ENCODE assay signal across 17 cellular contexts in the genomic region with DNA sequence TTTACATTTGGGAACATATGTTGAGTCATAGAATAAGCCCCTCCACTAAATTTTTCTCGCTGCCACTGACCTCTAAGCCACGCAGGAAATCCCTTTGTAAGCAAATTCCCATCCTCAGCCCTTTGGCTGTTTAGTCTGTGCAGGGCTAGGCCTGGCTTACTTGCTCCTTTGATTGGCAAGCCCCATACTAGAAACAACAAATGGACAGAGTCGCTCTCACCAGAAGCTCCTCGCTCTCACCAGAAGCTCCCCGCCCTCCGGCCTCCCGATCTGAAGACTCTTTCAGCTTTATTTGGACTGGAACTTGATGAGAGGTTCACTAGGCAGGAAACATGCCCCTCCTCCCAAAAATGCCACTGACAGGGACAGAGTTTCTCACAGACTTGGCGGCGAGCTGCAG.
DNase-seq lines count a peak whose midpoint lies in the region; ATAC-seq, FAIRE-seq and TF ChIP-seq lines count a peak whose summit lies in the region.
"Had no signal": no experiment of that assay in that cellular context is flagged by ENCODE, and none has a peak within 500 bp of the region (broad histone marks: within the 10 kb centered on the region; RNA-seq: fewer than 3 reads in every experiment).

No MANE protein-coding gene starts in this region.

- no peaks in the 10 kb centered on the region for H3K27me3 ChIP-seq in gastroesophageal sphincter
- no peaks in the 10 kb centered on the region for H3K27me3 ChIP-seq in neural progenitor cell
- H3K27me3 ChIP-seq: BLaER1 treated with 17β-estradiol and CSF1 and Interleukin-3, amounts not matched to agents 10 nM and 100 nM had no signal

- peak overlapping the region; percentile 85 for H2AFZ ChIP-seq in neural progenitor cell (replicated peaks)
- H2AFZ ChIP-seq: PC-9 had no signal

- no peaks in the 10 kb centered on the region for H3K79me2 ChIP-seq in neural progenitor cell (ENCODE audit: low read depth)

- H3K27ac Mint-ChIP-seq in neural progenitor cell, result no peak overlapping the region

- peaks cover 15% of the 10 kb centered on the region for H3K9me3 Mint-ChIP-seq in neural progenitor cell

- H3K27ac ChIP-seq in gastroesophageal sphincter (peak overlapping the region in 2 of 4 donors; percentile 30 to 38), neural progenitor cell (no peak overlapping the region)
- H3K27ac ChIP-seq: BLaER1 treated with 17β-estradiol and CSF1 and Interleukin-3, amounts not matched to agents 10 nM and 100 nM; PC-9 had no signal

- no peak for FAIRE-seq in H54 (lab: Jason Lieb, UNC)
- FAIRE-seq: HTR-8/SVneo had no signal

- H4K20me1 ChIP-seq in neural progenitor cell (ENCODE audit: low read depth), result no peaks in the 10 kb centered on the region
- H4K20me1 ChIP-seq: BLaER1 treated with 17β-estradiol and CSF1 and Interleukin-3, amounts not matched to agents 10 nM and 100 nM had no signal

- H3K4me3 ChIP-seq in gastroesophageal sphincter (no peak overlapping the region), neural progenitor cell (no peak overlapping the region)
- H3K4me3 ChIP-seq: BLaER1 treated with 17β-estradiol and CSF1 and Interleukin-3, amounts not matched to agents 10 nM and 100 nM; PC-9 had no signal

- no peaks in the 10 kb centered on the region for H3F3A ChIP-seq in neural progenitor cell (ENCODE audit: low read depth)

- intact Hi-C loops in left cardiac atrium (cut with DNase I) (no loop called here), Right ventricle myocardium superior (cut with DNase I) (no loop called here)

- WGBS in gastroesophageal sphincter (ENCODE audit: low coverage in 1 of 2), 2 donors, result 14 to 30% methylated on average over 3 to 9 of the region's 9 CpGs

- no peaks in the 10 kb centered on the region for H3K27me3 Mint-ChIP-seq in neural progenitor cell (ENCODE audit: insufficient read depth, low read depth)

- no peak overlapping the region for H3K4me3 Mint-ChIP-seq in neural progenitor cell

- no peak overlapping the region for H3K9ac ChIP-seq in neural progenitor cell
- H3K9ac ChIP-seq: BLaER1 treated with 17β-estradiol and CSF1 and Interleukin-3, amounts not matched to agents 10 nM and 100 nM had no signal

- H3K4me1 ChIP-seq in gastroesophageal sphincter, result peaks cover 0 to 16% (median 0%) of the 10 kb centered on the region in 3 donors
- no peaks in the 10 kb centered on the region for H3K4me1 ChIP-seq in neural progenitor cell

- DNase-seq in left cardiac atrium (peak; percentile 35), Right ventricle myocardium superior (no peak), neural progenitor cell (ENCODE audit: low spot score) (no peak), islet precursor cell (no peak), NCI-H748 treated with DMSO at 0.1 percent for 48 hours (lab: John Stamatoyannopoulos, UW) (no peak), H54 (ENCODE audit: insufficient read length, low spot score) (no peak), cerebellar cortex (ENCODE audit: low spot score) (no peak)
- DNase-seq: H7, KBM-7, NCI-H1092, NCI-H2107, NCI-H345, PC-9 had no signal

- H3K4me2 ChIP-seq in neural progenitor cell, result no peak overlapping the region
- H3K4me2 ChIP-seq: PC-9 had no signal

- H3K9me3 ChIP-seq in gastroesophageal sphincter (no peaks in the 10 kb centered on the region), neural progenitor cell (ENCODE audit: low read depth) (no peaks in the 10 kb centered on the region)

- no peaks in the 10 kb centered on the region for H3K36me3 Mint-ChIP-seq in neural progenitor cell

- no peak for ATAC-seq in left cardiac atrium
- no peak for ATAC-seq in Right ventricle myocardium superior (ENCODE audit: poor library complexity)
- peak; percentile 55 for ATAC-seq in gastroesophageal sphincter
- ATAC-seq: SK-N-SH treated with all-trans-retinoic acid at 6 μM for 48 hours had no signal

- no peak for TF ChIP-seq CTCF in gastroesophageal sphincter (IDR thresholded peaks at IDR 0.05)
- TF ChIP-seq CTCF in neural progenitor cell (IDR thresholded peaks at IDR 0.05), result no peak

- H3K4me1 Mint-ChIP-seq in neural progenitor cell, result peaks cover 6% of the 10 kb centered on the region

- TF ChIP-seq POLR2A in gastroesophageal sphincter (IDR thresholded peaks at IDR 0.05) (no peak), H54 (IDR thresholded peaks at IDR 0.05; ENCODE audit: low read depth, low read length) (no peak)

- H3K36me3 ChIP-seq in gastroesophageal sphincter (no peaks in the 10 kb centered on the region), neural progenitor cell (peaks cover 10% of the 10 kb centered on the region)
- H3K36me3 ChIP-seq: BLaER1 treated with 17β-estradiol and CSF1 and Interleukin-3, amounts not matched to agents 10 nM and 100 nM had no signal

- TF ChIP-seq EP300 in gastroesophageal sphincter (IDR thresholded peaks at IDR 0.05), result no peak
